8 cellular contexts compared by ENCODE assay signal in the genomic region with DNA sequence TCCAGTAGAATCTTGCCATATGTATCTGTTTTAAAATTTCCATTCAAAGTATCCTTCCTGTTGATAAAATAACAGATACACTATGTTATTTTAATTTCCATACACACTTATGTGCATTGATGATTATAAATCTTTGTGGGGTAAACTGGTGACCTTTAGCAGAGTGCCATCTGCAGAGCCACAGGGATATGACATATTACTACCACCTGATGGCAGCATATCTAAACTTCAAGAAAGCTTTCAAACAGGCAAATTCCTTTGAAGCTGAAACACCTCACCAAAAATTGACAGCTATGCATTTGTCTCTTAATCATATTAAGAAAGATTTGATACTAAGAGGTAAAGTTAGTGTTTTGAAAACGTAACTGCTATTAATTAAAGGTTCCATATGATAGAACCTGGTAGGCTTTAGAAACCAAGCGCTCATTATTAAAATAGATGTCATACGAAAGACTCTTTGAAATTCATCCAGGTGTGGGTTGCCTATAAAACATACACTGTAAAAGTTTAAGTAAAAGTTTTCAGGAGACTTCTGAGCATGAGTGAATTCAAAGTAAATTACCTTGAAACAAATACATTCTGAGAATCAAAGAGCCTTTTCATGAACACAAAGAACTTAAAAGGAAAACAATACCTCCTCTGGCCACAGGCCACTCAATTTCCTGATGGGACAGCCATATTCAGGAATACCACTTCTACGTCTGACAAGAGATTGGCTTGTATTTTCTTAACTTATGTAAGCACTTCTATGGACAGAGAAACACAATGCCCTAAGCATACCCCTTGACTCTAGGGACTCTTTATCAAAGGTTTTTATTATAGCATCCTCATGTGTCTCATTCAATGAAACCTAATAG.
DNase-seq lines count a peak whose midpoint lies in the region; ATAC-seq and TF ChIP-seq lines count a peak whose summit lies in the region.

No MANE protein-coding gene starts in this region.

- intact Hi-C loops in dorsolateral prefrontal cortex (cut with DNase I): loop anchor here in 1 of 2 donors (5.0 to 10.0 kb wide), 2 partner anchors 210 to 372 kb away; no protein-coding TSS in a partner anchor
- intact Hi-C loops in mucosa of descending colon (cut with DNase I, micrococcal nuclease): no loop called here

- no peaks in the 10 kb centered on the region for H3K4me1 ChIP-seq in mucosa of descending colon (ENCODE audit: low read depth)

- H3K4me3 ChIP-seq in dorsolateral prefrontal cortex (no peak overlapping the region), mucosa of descending colon (no peak overlapping the region)

- no peaks in the 10 kb centered on the region for H3K27me3 ChIP-seq in dorsolateral prefrontal cortex

- H3K36me3 ChIP-seq in mucosa of descending colon (ENCODE audit: low read depth): no peaks in the 10 kb centered on the region

- no peaks in the 10 kb centered on the region for H3K9me3 ChIP-seq in mucosa of descending colon

- H3K27ac ChIP-seq in dorsolateral prefrontal cortex: no peak overlapping the region

- DNase-seq in activated T-cell treated with anti-CD3 and anti-CD28 coated beads for 4 hours (peak; percentile 8), HPDE6-E6E7 (ENCODE audit: extremely low spot score) (peak; percentile 15), RPMI8226 (peak; percentile 69), dorsolateral prefrontal cortex (peak in 1 of 10 donors; percentile 25), mucosa of descending colon (peak in 1 of 3 donors; percentile 39)
- no peak for DNase-seq in activated T-cell treated with anti-CD3 and anti-CD28 coated beads, Interleukin-2, amount 50 U/mL, for 48 hours
- no peak for DNase-seq in stimulated activated CD4-positive, alpha-beta T cell treated with anti-CD3 and anti-CD28 coated beads, Interleukin-2, amount 100 ng/mL, for 24 hours

- peak; percentile 37 to 77 (median 61) for TF ChIP-seq CTCF in dorsolateral prefrontal cortex (IDR thresholded peaks at IDR 0.05 in 54 of 56, conservative IDR thresholded peaks at IDR 0.05 in 2 of 56; ENCODE audit: low read depth in 1 of 56, partially characterized antibody in 56 of 56)
- peak; percentile 45 for TF ChIP-seq CTCF in mucosa of descending colon (IDR thresholded peaks at IDR 0.05)

- peak; percentile 76 for ATAC-seq in GM21381 (IDR thresholded peaks at IDR 0.05; ENCODE audit: unreplicated experiment)
- ATAC-seq in mucosa of descending colon: peak; percentile 70

Comparison
In these comparisons a context has a peak if more than half of its experiments do, and no peak if none do; other contexts are left out.
1. DNase-seq: peak in activated T-cell treated with anti-CD3 and anti-CD28 coated beads for 4 hours (single experiment), HPDE6-E6E7 (single experiment) and RPMI8226 (single experiment); none in activated T-cell treated with anti-CD3 and anti-CD28 coated beads, Interleukin-2, amount 50 U/mL, for 48 hours (0 of 2) and stimulated activated CD4-positive, alpha-beta T cell treated with anti-CD3 and anti-CD28 coated beads, Interleukin-2, amount 100 ng/mL, for 24 hours (0 of 2).